Comparison of ENCODE assay signal across 18 cellular contexts in the genomic region with DNA sequence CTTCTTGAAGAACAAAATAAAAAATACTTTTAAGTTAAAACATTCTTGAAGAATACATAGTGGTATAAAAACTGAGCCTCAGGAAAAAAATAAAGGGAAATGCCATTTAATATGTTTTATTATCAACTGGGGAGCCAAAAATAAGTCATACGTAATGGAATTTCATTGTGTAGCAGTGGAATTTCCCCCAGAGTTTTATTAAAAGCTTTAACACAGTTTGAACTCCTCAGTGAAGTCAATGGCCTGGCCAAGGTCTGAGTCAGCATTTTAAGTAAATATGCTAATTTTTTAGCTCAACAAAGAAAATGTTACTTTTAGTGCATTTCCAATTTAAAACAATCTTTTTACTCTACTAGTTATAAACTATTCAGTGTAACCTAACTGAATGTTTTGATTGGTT.
A peak's percentile ranks its signal among the peaks of the same experiment; 100 is the strongest.
DNase-seq lines count a peak whose midpoint lies in the region; ATAC-seq and FAIRE-seq lines count a peak whose summit lies in the region.
"Had no signal": no experiment of that assay in that cellular context is flagged by ENCODE, and none has a peak within 500 bp of the region (broad histone marks: within the 10 kb centered on the region; RNA-seq: fewer than 3 reads in every experiment).

No MANE protein-coding gene starts in this region.

- DNase-seq in HTR-8/SVneo (ENCODE audit: insufficient read length, low spot score): peak; percentile 34
- DNase-seq in dedifferentiated amniotic fluid mesenchymal stem cell (ENCODE audit: extremely low spot score): peak; percentile 63
- DNase-seq in left kidney (ENCODE audit: low read depth, low spot score): peak; percentile 55
- no peak for DNase-seq in NCI-H748 treated with DMSO at 0.1 percent for 48 hours (lab: John Stamatoyannopoulos, UW)
- DNase-seq in SHP77 treated with DMSO at 0.1 percent for 48 hours (lab: John Stamatoyannopoulos, UW): no peak
- no peak for DNase-seq in DMS53 (lab: John Stamatoyannopoulos, UW)
- DNase-seq: activated CD8-positive, alpha-beta memory T cell treated with anti-CD3 and anti-CD28 coated beads, Interleukin-2, amount 50 U/mL, for 48 hours; BE2C; erythroblast; GF-D8; GOT3; left colon; occipital lobe; stimulated activated CD4-positive, alpha-beta T cell treated with anti-CD3 and anti-CD28 coated beads, Interleukin-4, amount 100 ng/mL, for 24 hours had no signal

- H2AFZ ChIP-seq in ACC112 (ENCODE audit: low read length, unreplicated experiment): no peak overlapping the region

- no peaks in the 10 kb centered on the region for H3K79me2 ChIP-seq in ACC112 (ENCODE audit: control insufficient read depth, insufficient read depth, low read length, unreplicated experiment)

- H3K27me3 ChIP-seq in ACC112 (ENCODE audit: insufficient read depth, low read length): no peaks in the 10 kb centered on the region
- H3K27me3 ChIP-seq: BE2C, body of pancreas had no signal

- H3K4me3 ChIP-seq in ACC112 (ENCODE audit: low read depth, low read length): no peak overlapping the region
- H3K4me3 ChIP-seq: body of pancreas had no signal

- H3K27ac ChIP-seq in ACC112 (ENCODE audit: low read depth, low read length): peak overlapping the region; percentile 41
- H3K27ac ChIP-seq: body of pancreas had no signal

- H3K36me3 ChIP-seq in ACC112 (ENCODE audit: insufficient read depth, low read length): no peaks in the 10 kb centered on the region
- H3K36me3 ChIP-seq: BE2C had no signal

- peaks cover 14% of the 10 kb centered on the region for H3K4me1 ChIP-seq in ACC112 (ENCODE audit: control insufficient read depth, insufficient read depth, low read length, unreplicated experiment)
- H3K4me1 ChIP-seq: BE2C, body of pancreas had no signal

- FAIRE-seq in HTR-8/SVneo (lab: Jason Lieb, UNC): no peak

- ATAC-seq in HG02571 (IDR thresholded peaks at IDR 0.05; ENCODE audit: unreplicated experiment): no peak
- ATAC-seq: body of pancreas, left colon, Panc1 had no signal

Comparison
In these comparisons a context has a peak if more than half of its experiments do, and no peak if none do; other contexts are left out.
1. DNase-seq: peak in HTR-8/SVneo (single experiment), dedifferentiated amniotic fluid mesenchymal stem cell (single experiment) and left kidney (single experiment); none in NCI-H748 treated with DMSO at 0.1 percent for 48 hours (single experiment), SHP77 treated with DMSO at 0.1 percent for 48 hours (single experiment) and DMS53 (single experiment).